10 cellular contexts compared by ENCODE assay signal in the genomic region with DNA sequence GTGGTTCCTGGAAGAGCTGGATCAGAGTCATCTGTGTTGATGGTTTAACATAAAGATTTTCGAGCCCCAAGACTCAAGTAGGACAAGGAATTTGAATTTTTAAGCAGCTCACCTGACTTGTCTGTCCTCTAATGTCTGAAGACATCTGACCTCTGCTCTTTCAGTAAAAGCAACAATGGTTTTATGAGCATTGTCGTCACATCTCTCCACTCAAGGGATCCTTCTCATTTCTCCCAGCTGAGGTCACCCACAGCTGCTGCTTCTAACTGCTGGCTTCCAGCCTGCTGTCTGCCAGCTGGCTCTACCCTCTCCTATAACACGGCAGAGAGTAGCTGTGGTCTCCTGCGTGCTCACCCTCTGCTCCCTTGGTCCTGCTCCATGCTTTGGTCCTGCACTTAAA. TPM values are rescaled to one million over a fixed set of nuclear protein-coding genes. Genes with fewer than 3 reads are reported as not detected.
DNase-seq lines count a peak whose midpoint lies in the region; ATAC-seq and TF ChIP-seq lines count a peak whose summit lies in the region.
"Had no signal": no experiment of that assay in that cellular context is flagged by ENCODE, and none has a peak within 500 bp of the region (broad histone marks: within the 10 kb centered on the region; RNA-seq: fewer than 3 reads in every experiment).

No MANE protein-coding gene starts in this region.

- H3K36me3 Mint-ChIP-seq in GM23338 (ENCODE audit: low read depth) (peaks cover 16% of the 10 kb centered on the region), nephron (ENCODE audit: low read depth) (peaks cover 9% of the 10 kb centered on the region)
- H3K36me3 Mint-ChIP-seq in activated T-cell treated with anti-CD3 and anti-CD28 coated beads, Interleukin-2, amount 50 U/mL, for 24 hours (ENCODE audit: low read depth), result no peaks in the 10 kb centered on the region

- H3K4me3 Mint-ChIP-seq in GM23338 (no peak overlapping the region), nephron (peak overlapping the region in 1 of 3 experiments; percentile 66)
- no peak overlapping the region for H3K4me3 Mint-ChIP-seq in activated T-cell treated with anti-CD3 and anti-CD28 coated beads, Interleukin-2, amount 50 U/mL, for 24 hours
- H3K4me3 Mint-ChIP-seq: memory B cell had no signal

- H3K27me3 ChIP-seq in GM23338 (ENCODE audit: insufficient read depth) (no peaks in the 10 kb centered on the region), ectodermal cell (ENCODE audit: control insufficient read depth, insufficient read depth, low read length, poor library complexity, severe bottlenecking) (no peaks in the 10 kb centered on the region)

- TF ChIP-seq CTCF in GM23338 (conservative IDR thresholded peaks at IDR 0.05; ENCODE audit: low read depth in 2 of 2), result peak in 1 of 2 experiments; percentile 51; a peak in 2 of 4 replicates
- no peak for TF ChIP-seq CTCF in nephron (IDR thresholded peaks at IDR 0.05; ENCODE audit: unreplicated experiment in 3 of 3)
- TF ChIP-seq CTCF in GM10248 (IDR thresholded peaks at IDR 0.05; ENCODE audit: control extremely low read depth, extremely low read depth, low read depth, missing control alignments), result no peak

- H3K27ac ChIP-seq in GM23338 (ENCODE audit: low read depth) (no peak overlapping the region; the same call in 1 of the 2 replicates), ectodermal cell (ENCODE audit: insufficient read depth, low read depth, low read length, poor library complexity, severe bottlenecking) (peak overlapping the region; percentile 50)

- H3K27ac Mint-ChIP-seq in GM23338 (peak overlapping the region; percentile 42), nephron (peak overlapping the region; percentile 67 to 89 (median 82))
- no peak overlapping the region for H3K27ac Mint-ChIP-seq in activated T-cell treated with anti-CD3 and anti-CD28 coated beads, Interleukin-2, amount 50 U/mL, for 24 hours
- H3K27ac Mint-ChIP-seq: memory B cell had no signal

- DNase-seq in GM23338 (ENCODE audit: low spot score), result peak; percentile 37
- peak; percentile 29 for DNase-seq in NCI-H510A (lab: John Stamatoyannopoulos, UW)
- no peak for DNase-seq in activated T-cell treated with anti-CD3 and anti-CD28 coated beads, Interleukin-2, amount 50 U/mL, for 24 hours
- DNase-seq in GM10248 (ENCODE audit: extremely low spot score), result no peak
- DNase-seq in stimulated activated naive CD4-positive, alpha-beta T cell (lab: John Stamatoyannopoulos, UW), result no peak

- H3K4me3 ChIP-seq in GM23338, result no peak overlapping the region
- no peak overlapping the region for H3K4me3 ChIP-seq in ectodermal cell (ENCODE audit: insufficient read depth, low read depth, low read length)
- H3K4me3 ChIP-seq: K562 had no signal

- no peaks in the 10 kb centered on the region for H3K79me2 ChIP-seq in GM23338 (replicated peaks; ENCODE audit: insufficient read depth)

- H3F3A ChIP-seq in GM23338 (replicated peaks; ENCODE audit: low read depth), result no peaks in the 10 kb centered on the region

- no peaks in the 10 kb centered on the region for H3K36me3 ChIP-seq in GM23338 (ENCODE audit: insufficient read depth)
- no peaks in the 10 kb centered on the region for H3K36me3 ChIP-seq in ectodermal cell (ENCODE audit: control insufficient read depth, insufficient read depth, low read length)

- CTCF ChIA-PET in GM10248 (lab: Yijun Ruan, JAX), result interaction anchor here (1.5 to 4.1 kb wide), 5 partner anchors 10 to 113 kb away, joined by 4 to 17 read pairs (median 5); no protein-coding TSS in a partner anchor

- no peaks in the 10 kb centered on the region for H4K20me1 ChIP-seq in GM23338 (replicated peaks; ENCODE audit: insufficient read depth)

- H2AFZ ChIP-seq in GM23338, result peak overlapping the region; percentile 39; the same call in 1 of the 2 replicates

- 0 out of 2 replicates have a peak, but pooled peaks cover 8% of the 10 kb centered on the region for H3K4me1 ChIP-seq in GM23338 (ENCODE audit: insufficient read depth)
- H3K4me1 ChIP-seq in ectodermal cell (ENCODE audit: control insufficient read depth, insufficient read depth, low read length), result peaks cover 8% of the 10 kb centered on the region

- peaks cover 12% of the 10 kb centered on the region for H3K4me1 Mint-ChIP-seq in GM23338
- H3K4me1 Mint-ChIP-seq in nephron, result peaks cover 21% of the 10 kb centered on the region
- no peaks in the 10 kb centered on the region for H3K4me1 Mint-ChIP-seq in activated T-cell treated with anti-CD3 and anti-CD28 coated beads, Interleukin-2, amount 50 U/mL, for 24 hours (ENCODE audit: low read depth)
- H3K4me1 Mint-ChIP-seq: memory B cell had no signal

- WGBS in ectodermal cell, 2 experiments, result 25 to 28% methylated on average over 4 of the region's 4 CpGs

- H3K4me2 ChIP-seq in GM23338, result no peak overlapping the region

- H3K9me3 ChIP-seq in ectodermal cell (ENCODE audit: control insufficient read depth, low read length), result no peaks in the 10 kb centered on the region

- H3K9me2 ChIP-seq in GM23338 (ENCODE audit: insufficient read depth), result no peaks in the 10 kb centered on the region

- H3K27me3 Mint-ChIP-seq in GM23338 (ENCODE audit: insufficient read depth, low read depth, poor library complexity), result peaks cover 4% of the 10 kb centered on the region
- H3K27me3 Mint-ChIP-seq in nephron (ENCODE audit: low read depth), result no peaks in the 10 kb centered on the region
- peaks cover 13% of the 10 kb centered on the region for H3K27me3 Mint-ChIP-seq in activated T-cell treated with anti-CD3 and anti-CD28 coated beads, Interleukin-2, amount 50 U/mL, for 24 hours

- peaks cover 3% of the 10 kb centered on the region; the same call in 2 of the 3 replicates for H3K9me3 Mint-ChIP-seq in GM23338
- H3K9me3 Mint-ChIP-seq in nephron, result peaks cover 7% of the 10 kb centered on the region
- H3K9me3 Mint-ChIP-seq in activated T-cell treated with anti-CD3 and anti-CD28 coated beads, Interleukin-2, amount 50 U/mL, for 24 hours, result no peaks in the 10 kb centered on the region

- ATAC-seq in GM23338 (peak; percentile 94), esophagus mucosa (no peak)

- POLR2A ChIA-PET in GM10248 (lab: Yijun Ruan, JAX), result no interaction called here

TF ChIP-seq in GM23338, 12 proteins besides CTCF, POLR2A, EP300 and RAD21 (continues in another document):
- TF ChIP-seq, protein P1, sequence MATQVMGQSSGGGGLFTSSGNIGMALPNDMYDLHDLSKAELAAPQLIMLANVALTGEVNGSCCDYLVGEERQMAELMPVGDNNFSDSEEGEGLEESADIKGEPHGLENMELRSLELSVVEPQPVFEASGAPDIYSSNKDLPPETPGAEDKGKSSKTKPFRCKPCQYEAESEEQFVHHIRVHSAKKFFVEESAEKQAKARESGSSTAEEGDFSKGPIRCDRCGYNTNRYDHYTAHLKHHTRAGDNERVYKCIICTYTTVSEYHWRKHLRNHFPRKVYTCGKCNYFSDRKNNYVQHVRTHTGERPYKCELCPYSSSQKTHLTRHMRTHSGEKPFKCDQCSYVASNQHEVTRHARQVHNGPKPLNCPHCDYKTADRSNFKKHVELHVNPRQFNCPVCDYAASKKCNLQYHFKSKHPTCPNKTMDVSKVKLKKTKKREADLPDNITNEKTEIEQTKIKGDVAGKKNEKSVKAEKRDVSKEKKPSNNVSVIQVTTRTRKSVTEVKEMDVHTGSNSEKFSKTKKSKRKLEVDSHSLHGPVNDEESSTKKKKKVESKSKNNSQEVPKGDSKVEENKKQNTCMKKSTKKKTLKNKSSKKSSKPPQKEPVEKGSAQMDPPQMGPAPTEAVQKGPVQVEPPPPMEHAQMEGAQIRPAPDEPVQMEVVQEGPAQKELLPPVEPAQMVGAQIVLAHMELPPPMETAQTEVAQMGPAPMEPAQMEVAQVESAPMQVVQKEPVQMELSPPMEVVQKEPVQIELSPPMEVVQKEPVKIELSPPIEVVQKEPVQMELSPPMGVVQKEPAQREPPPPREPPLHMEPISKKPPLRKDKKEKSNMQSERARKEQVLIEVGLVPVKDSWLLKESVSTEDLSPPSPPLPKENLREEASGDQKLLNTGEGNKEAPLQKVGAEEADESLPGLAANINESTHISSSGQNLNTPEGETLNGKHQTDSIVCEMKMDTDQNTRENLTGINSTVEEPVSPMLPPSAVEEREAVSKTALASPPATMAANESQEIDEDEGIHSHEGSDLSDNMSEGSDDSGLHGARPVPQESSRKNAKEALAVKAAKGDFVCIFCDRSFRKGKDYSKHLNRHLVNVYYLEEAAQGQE (IDR thresholded peaks at IDR 0.05; ENCODE audit: unreplicated experiment), result no peak
- TF ChIP-seq ZNF331 (CRISPR knock-in tag; IDR thresholded peaks at IDR 0.05; ENCODE audit: low read depth), result no peak
- TF ChIP-seq ZNF114 (CRISPR knock-in tag; IDR thresholded peaks at IDR 0.05), result no peak

RNA-seq across cellular contexts. Expression of a gene that starts 24.7 kb away (rescaled TPM):
- total RNA-seq in GM23338 (2014; rRNA removed; shearing (Covaris generic)), result 355 and 413 TPM in 2 replicates
- polyA plus RNA-seq in GM23338 (2016; fragmentation: Nextera tagmentation; extraction: Ambion mirVana), result 324 and 343 TPM in 2 replicates
- 384 TPM for polyA plus RNA-seq in ectodermal cell (2013, experiment 1 of 4)
- 395 TPM for polyA plus RNA-seq in ectodermal cell (2013, experiment 2 of 4)
- 324 TPM for polyA plus RNA-seq in ectodermal cell (2013, experiment 3 of 4)
- 368 TPM for polyA plus RNA-seq in ectodermal cell (2013, experiment 4 of 4)
- 51.4 TPM for total RNA-seq in esophagus mucosa

Comparison
In these comparisons a context has a peak if more than half of its experiments do, and no peak if none do; other contexts are left out.
1. DNase-seq: peak in GM23338 (single experiment) and NCI-H510A (single experiment); none in activated T-cell treated with anti-CD3 and anti-CD28 coated beads, Interleukin-2, amount 50 U/mL, for 24 hours (single experiment), GM10248 (single experiment) and stimulated activated naive CD4-positive, alpha-beta T cell (0 of 6).